ENCODE assay signal across 16 cellular contexts in the genomic region with DNA sequence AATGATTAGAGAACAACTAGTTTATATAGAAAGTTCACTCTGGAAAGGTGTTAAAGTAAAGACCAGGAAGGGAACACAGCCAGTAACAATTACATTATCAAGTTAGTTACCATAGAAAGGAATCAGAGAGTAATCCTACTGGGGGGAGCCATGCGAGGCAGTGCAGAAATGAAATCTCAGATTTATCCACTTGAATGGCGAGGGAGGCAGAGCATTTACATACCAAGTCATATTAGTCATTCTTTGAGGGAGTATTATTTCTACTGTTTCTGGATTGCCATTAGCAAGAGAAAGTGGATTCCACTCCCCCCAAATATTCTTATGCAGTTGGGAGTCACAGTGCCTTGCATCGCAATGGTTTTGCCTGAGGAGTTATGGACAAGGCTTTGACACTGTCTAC.
"Had no signal": no experiment of that assay in that cellular context is flagged by ENCODE, and none has a peak within 500 bp of the region (broad histone marks: within the 10 kb centered on the region; RNA-seq: fewer than 3 reads in every experiment).

No MANE protein-coding gene starts in this region.

- H3K36me3 ChIP-seq: neutrophil, thyroid gland, vagina had no signal

- H3K27me3 ChIP-seq: neutrophil, thyroid gland, vagina had no signal

- H3K4me1 ChIP-seq: thyroid gland, vagina had no signal

- H3K4me2 ChIP-seq: smooth muscle cell had no signal

- ATAC-seq: activated CD4-positive, CD25-positive, alpha-beta regulatory T cell treated with anti-CD3 and anti-CD28 coated beads, Interleukin-2, amount 50 U/mL, for 24 hours; activated naive CD4-positive, alpha-beta T cell treated with anti-CD3 and anti-CD28 coated beads, Interleukin-2, amount 50 U/mL, for 72 hours; mucosa of descending colon; naive thymus-derived CD8-positive, alpha-beta T cell; right cardiac atrium; stimulated activated effector memory CD8-positive, alpha-beta T cell treated with anti-CD3 and anti-CD28 coated beads, Interleukin-12 subunit alpha, Interleukin-12 subunit beta, amount 100 ng/mL, for 72 hours had no signal

- DNase-seq: activated CD4-positive, alpha-beta T cell treated with anti-CD3 and anti-CD28 coated beads, Interleukin-2, amount 50 U/mL, for 4 hours; activated effector memory CD4-positive, alpha-beta T cell treated with Interleukin-2 at 50 U/mL for 16 hours; activated T-cell treated with anti-CD3 and anti-CD28 coated beads, Interleukin-2, amount 50 U/mL, for 24 hours; amygdala; mammary epithelial cell; mucosa of descending colon; naive thymus-derived CD8-positive, alpha-beta T cell; posterior cingulate gyrus; right cardiac atrium; thyroid gland had no signal

- H3K4me3 ChIP-seq: mucosa of descending colon, smooth muscle cell, thyroid gland, vagina had no signal

- H3K27ac ChIP-seq: neutrophil, thyroid gland, vagina had no signal

- H3K9me3 ChIP-seq: mucosa of descending colon, neutrophil, thyroid gland, vagina had no signal
